In the genomic region with DNA sequence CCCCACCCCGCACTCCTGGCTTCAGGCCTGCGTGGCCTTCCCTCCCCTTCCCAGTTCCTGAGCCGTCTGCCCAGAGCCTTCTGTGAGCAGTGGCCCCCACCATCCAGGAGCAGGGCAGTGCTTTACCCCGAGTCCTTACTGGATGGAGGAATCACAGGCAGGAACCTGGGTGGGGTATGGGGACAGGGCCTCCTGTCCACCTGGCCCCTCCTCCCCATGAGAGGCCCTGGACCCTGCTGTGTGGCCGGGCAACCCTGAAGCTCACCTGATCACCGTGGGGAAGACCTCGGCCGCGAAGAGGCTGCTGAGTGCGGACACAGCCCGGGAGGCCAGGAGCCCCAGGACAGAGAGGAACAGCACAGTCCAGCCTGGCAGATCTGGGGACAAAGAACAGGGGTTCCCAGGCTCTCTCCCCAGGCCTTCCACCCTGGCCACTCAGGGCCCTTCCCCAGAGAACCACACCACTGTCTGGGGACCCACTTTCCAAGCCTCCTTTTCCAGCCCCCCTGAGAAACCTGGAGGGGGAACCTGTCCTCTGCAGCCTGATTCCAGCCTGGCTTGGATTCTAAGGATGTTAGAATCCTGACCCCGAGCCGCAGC, we compare ENCODE assay signal across 1 cellular context.
A peak's percentile ranks its signal among the peaks of the same experiment; 100 is the strongest.
TF ChIP-seq lines count a peak whose summit lies in the region.

No MANE protein-coding gene starts in this region.

TF ChIP-seq in HepG2, 621 proteins besides CTCF, POLR2A, EP300 and RAD21 (continued from another document):
- TF ChIP-seq, protein P1, sequence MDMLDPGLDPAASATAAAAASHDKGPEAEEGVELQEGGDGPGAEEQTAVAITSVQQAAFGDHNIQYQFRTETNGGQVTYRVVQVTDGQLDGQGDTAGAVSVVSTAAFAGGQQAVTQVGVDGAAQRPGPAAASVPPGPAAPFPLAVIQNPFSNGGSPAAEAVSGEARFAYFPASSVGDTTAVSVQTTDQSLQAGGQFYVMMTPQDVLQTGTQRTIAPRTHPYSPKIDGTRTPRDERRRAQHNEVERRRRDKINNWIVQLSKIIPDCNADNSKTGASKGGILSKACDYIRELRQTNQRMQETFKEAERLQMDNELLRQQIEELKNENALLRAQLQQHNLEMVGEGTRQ (IDR thresholded peaks at IDR 0.05; ENCODE audit: low read depth, low read length), result no peak
- TF ChIP-seq, protein P1 (CRISPR knock-in tag; IDR thresholded peaks at IDR 0.05; ENCODE audit: borderline replicate concordance), result no peak
- no peak for TF ChIP-seq NFYC (CRISPR knock-in tag; IDR thresholded peaks at IDR 0.05)
- TF ChIP-seq ZNF761 (CRISPR knock-in tag; conservative IDR thresholded peaks at IDR 0.05), result 0 out of 2 replicates have a peak, but pooled peaks have one; percentile 3
- TF ChIP-seq, protein P2, sequence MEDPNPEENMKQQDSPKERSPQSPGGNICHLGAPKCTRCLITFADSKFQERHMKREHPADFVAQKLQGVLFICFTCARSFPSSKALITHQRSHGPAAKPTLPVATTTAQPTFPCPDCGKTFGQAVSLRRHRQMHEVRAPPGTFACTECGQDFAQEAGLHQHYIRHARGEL (CRISPR knock-in tag; IDR thresholded peaks at IDR 0.05), result 0 out of 2 replicates have a peak, but pooled peaks have one; percentile 15
- TF ChIP-seq, protein P3, sequence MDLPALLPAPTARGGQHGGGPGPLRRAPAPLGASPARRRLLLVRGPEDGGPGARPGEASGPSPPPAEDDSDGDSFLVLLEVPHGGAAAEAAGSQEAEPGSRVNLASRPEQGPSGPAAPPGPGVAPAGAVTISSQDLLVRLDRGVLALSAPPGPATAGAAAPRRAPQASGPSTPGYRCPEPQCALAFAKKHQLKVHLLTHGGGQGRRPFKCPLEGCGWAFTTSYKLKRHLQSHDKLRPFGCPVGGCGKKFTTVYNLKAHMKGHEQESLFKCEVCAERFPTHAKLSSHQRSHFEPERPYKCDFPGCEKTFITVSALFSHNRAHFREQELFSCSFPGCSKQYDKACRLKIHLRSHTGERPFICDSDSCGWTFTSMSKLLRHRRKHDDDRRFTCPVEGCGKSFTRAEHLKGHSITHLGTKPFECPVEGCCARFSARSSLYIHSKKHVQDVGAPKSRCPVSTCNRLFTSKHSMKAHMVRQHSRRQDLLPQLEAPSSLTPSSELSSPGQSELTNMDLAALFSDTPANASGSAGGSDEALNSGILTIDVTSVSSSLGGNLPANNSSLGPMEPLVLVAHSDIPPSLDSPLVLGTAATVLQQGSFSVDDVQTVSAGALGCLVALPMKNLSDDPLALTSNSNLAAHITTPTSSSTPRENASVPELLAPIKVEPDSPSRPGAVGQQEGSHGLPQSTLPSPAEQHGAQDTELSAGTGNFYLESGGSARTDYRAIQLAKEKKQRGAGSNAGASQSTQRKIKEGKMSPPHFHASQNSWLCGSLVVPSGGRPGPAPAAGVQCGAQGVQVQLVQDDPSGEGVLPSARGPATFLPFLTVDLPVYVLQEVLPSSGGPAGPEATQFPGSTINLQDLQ (CRISPR knock-in tag; IDR thresholded peaks at IDR 0.05), result 0 out of 2 replicates have a peak, but pooled peaks have one; percentile 1
- TF ChIP-seq, protein P4, sequence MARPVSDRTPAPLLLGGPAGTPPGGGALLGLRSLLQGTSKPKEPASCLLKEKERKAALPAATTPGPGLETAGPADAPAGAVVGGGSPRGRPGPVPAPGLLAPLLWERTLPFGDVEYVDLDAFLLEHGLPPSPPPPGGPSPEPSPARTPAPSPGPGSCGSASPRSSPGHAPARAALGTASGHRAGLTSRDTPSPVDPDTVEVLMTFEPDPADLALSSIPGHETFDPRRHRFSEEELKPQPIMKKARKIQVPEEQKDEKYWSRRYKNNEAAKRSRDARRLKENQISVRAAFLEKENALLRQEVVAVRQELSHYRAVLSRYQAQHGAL (CRISPR knock-in tag; IDR thresholded peaks at IDR 0.05; ENCODE audit: not compliant biosample characterization), result no peak
